Comparison of ENCODE assay signal across 8 cellular contexts in the genomic region with DNA sequence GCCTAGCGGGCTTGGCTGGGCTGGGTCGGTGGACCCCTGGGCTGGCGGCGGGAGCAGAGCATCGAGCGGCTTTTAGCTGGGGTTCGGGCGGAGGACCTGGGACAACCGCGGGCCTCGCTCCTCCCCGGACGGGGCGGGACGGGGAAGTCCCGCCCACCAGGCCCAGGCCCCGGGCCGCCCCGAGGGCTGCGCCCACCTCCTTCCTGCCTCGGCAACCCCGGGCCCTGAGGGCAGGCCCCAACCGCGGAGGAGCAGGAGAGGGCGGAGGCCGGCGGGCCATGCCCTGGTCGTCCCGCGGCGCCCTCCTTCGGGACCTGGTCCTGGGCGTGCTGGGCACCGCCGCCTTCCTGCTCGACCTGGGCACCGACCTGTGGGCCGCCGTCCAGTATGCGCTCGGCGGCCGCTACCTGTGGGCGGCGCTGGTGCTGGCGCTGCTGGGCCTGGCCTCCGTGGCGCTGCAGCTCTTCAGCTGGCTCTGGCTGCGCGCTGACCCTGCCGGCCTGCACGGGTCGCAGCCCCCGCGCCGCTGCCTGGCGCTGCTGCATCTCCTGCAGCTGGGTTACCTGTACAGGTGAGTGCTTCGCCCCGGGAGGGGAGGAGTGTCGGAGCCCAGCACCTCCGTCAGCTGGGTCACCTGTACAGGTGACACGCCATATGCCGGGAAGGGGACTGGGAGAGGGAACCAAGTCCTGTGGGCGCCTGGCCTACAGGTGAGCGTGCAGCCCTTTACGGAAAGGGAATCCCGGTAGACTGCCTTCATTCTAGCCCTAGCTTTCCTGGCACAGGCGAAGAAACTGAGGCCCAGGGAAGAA. TPM values are rescaled to one million over a fixed set of nuclear protein-coding genes. Genes with fewer than 3 reads are reported as not detected.
DNase-seq lines count a peak whose midpoint lies in the region; ATAC-seq, FAIRE-seq and TF ChIP-seq lines count a peak whose summit lies in the region.

A gene with protein sequence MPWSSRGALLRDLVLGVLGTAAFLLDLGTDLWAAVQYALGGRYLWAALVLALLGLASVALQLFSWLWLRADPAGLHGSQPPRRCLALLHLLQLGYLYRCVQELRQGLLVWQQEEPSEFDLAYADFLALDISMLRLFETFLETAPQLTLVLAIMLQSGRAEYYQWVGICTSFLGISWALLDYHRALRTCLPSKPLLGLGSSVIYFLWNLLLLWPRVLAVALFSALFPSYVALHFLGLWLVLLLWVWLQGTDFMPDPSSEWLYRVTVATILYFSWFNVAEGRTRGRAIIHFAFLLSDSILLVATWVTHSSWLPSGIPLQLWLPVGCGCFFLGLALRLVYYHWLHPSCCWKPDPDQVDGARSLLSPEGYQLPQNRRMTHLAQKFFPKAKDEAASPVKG (plus strand): TSS at position 182 of the 812 bp plus-strand sequence. CDS start 97 bp downstream, at position 279.

- H3K27ac ChIP-seq in HepG2 (ENCODE audit: extremely low read length, insufficient read depth, low read length) = peak within 1 kb of the TSS; percentile 17

- H3K9me3 ChIP-seq in HepG2 (ENCODE audit: low read length) (no peaks in the 10 kb centered on the region), BE2C (no peaks in the 10 kb centered on the region)

- BruUV-seq in HepG2 (replicated peaks; lab: Mats Ljungman, UMichigan) = no TSS peak

- peak within 1 kb of the TSS; percentile 83 for H3K27ac Mint-ChIP-seq in HFFc6
- peak within 1 kb of the TSS; percentile 88 for H3K27ac Mint-ChIP-seq in activated CD4-positive, alpha-beta T cell treated with anti-CD3 and anti-CD28 coated beads, Interleukin-2, amount 10 ng/mL, durations not matched to agents 7 days and 5 days
- H3K27ac Mint-ChIP-seq in dendritic cell treated with granulocyte-macrophage colony-stimulating factor and Interleukin-4, amounts not matched to agents 40 ng/mL and 50 ng/mL, for 4 days = peak within 1 kb of the TSS; percentile 74

- H3K27me3 ChIP-seq in HepG2 (ENCODE audit: control insufficient read depth in 1 of 2, insufficient read depth in 2 of 2, low read length in 2 of 2) (no peaks in the 10 kb centered on the region; a peak in 1 of 5 replicates), BE2C (no peaks in the 10 kb centered on the region)

- peak; percentile 97 for DNase-seq in GM10248 (ENCODE audit: extremely low spot score)
- peak; percentile 20 for DNase-seq in HFFc6
- DNase-seq in NCI-H128 (lab: John Stamatoyannopoulos, UW; ENCODE audit: unreplicated experiment) = peak; percentile 23
- peak; percentile 86 for DNase-seq in activated CD4-positive, alpha-beta T cell treated with anti-CD3 and anti-CD28 coated beads, Interleukin-2, amount 10 ng/mL, durations not matched to agents 7 days and 5 days
- peak; percentile 23 for DNase-seq in HepG2 (ENCODE audit: low spot score)
- DNase-seq in stimulated activated CD4-positive, alpha-beta T cell treated with anti-CD3 and anti-CD28 coated beads, Interleukin-4, amount 100 ng/mL, for 48 hours (ENCODE audit: low read depth in 2 of 2) = peak; percentile 67 to 74
- DNase-seq in BE2C = no peak

- H3K4me2 ChIP-seq in HepG2 (ENCODE audit: low read depth, low read length) = peak within 1 kb of the TSS; percentile 68

- TF ChIP-seq CTCF in GM10248 (IDR thresholded peaks at IDR 0.05; ENCODE audit: control extremely low read depth, extremely low read depth, low read depth, missing control alignments) (peak; percentile 57), HFFc6 (IDR thresholded peaks at IDR 0.05) (peak; percentile 70; the same call in 1 of the 2 replicates), HepG2 (CRISPR knock-in tag; IDR thresholded peaks at IDR 0.05) (peak; percentile 70), BE2C (IDR thresholded peaks at IDR 0.05; ENCODE audit: low read depth, low read length) (no peak)

- peak in 1 of 2 experiments; percentile 65; a peak in 3 of 4 replicates for TF ChIP-seq POLR2A in HepG2 (IDR thresholded peaks at IDR 0.05; ENCODE audit: insufficient read depth in 1 of 2, low read depth in 2 of 2, low read length in 2 of 2)

- H3K27me3 Mint-ChIP-seq in HFFc6 (ENCODE audit: insufficient read depth) = peaks cover 7% of the 10 kb centered on the region
- H3K27me3 Mint-ChIP-seq in activated CD4-positive, alpha-beta T cell treated with anti-CD3 and anti-CD28 coated beads, Interleukin-2, amount 10 ng/mL, durations not matched to agents 7 days and 5 days = no peaks in the 10 kb centered on the region
- H3K27me3 Mint-ChIP-seq in dendritic cell treated with granulocyte-macrophage colony-stimulating factor and Interleukin-4, amounts not matched to agents 40 ng/mL and 50 ng/mL, for 4 days = no peaks in the 10 kb centered on the region

- H3K4me3 Mint-ChIP-seq in HFFc6 = peak within 1 kb of the TSS; percentile 88
- peak within 1 kb of the TSS; percentile 79 for H3K4me3 Mint-ChIP-seq in activated CD4-positive, alpha-beta T cell treated with anti-CD3 and anti-CD28 coated beads, Interleukin-2, amount 10 ng/mL, durations not matched to agents 7 days and 5 days
- peak within 1 kb of the TSS; percentile 75 for H3K4me3 Mint-ChIP-seq in dendritic cell treated with granulocyte-macrophage colony-stimulating factor and Interleukin-4, amounts not matched to agents 40 ng/mL and 50 ng/mL, for 4 days

- ATAC-seq in HepG2 = peak; percentile 87

- H3K9ac ChIP-seq in HepG2 (ENCODE audit: insufficient read depth, low read depth, low read length) = peak within 1 kb of the TSS; percentile 67

- peaks cover 33% of the 10 kb centered on the region for H3K4me1 ChIP-seq in HepG2 (ENCODE audit: insufficient read depth, low read length)
- no peaks in the 10 kb centered on the region for H3K4me1 ChIP-seq in BE2C

- H3K36me3 Mint-ChIP-seq in HFFc6 (ENCODE audit: low read depth) = no peaks in the 10 kb centered on the region
- H3K36me3 Mint-ChIP-seq in activated CD4-positive, alpha-beta T cell treated with anti-CD3 and anti-CD28 coated beads, Interleukin-2, amount 10 ng/mL, durations not matched to agents 7 days and 5 days (ENCODE audit: low read depth) = peaks cover 2% of the 10 kb centered on the region
- H3K36me3 Mint-ChIP-seq in dendritic cell treated with granulocyte-macrophage colony-stimulating factor and Interleukin-4, amounts not matched to agents 40 ng/mL and 50 ng/mL, for 4 days (ENCODE audit: low read depth) = peaks cover 25% of the 10 kb centered on the region

- no peaks in the 10 kb centered on the region for H4K20me1 ChIP-seq in HepG2 (ENCODE audit: insufficient read depth, low read length)

- peak; percentile 58; the same call in 1 of the 2 replicates for TF ChIP-seq RAD21 in HepG2 (CRISPR knock-in tag; IDR thresholded peaks at IDR 0.05)

- TF ChIP-seq EP300 in HepG2 (IDR thresholded peaks at IDR 0.05; ENCODE audit: low read depth in 2 of 2, low read length in 2 of 2) (no peak), HepG2 (CRISPR knock-in tag; IDR thresholded peaks at IDR 0.05; ENCODE audit: borderline replicate concordance) (no peak)

- no peak for FAIRE-seq in HepG2 (lab: Jason Lieb, UNC)

- H3K79me2 ChIP-seq in HepG2 (ENCODE audit: insufficient read depth, low read length) = no peaks in the 10 kb centered on the region

- WGBS in HepG2 (ENCODE audit: low lambda C conversion rate) = 37% methylated on average over 9 of the region's 68 CpGs

- H3K36me3 ChIP-seq in HepG2 (replicated peaks in 1 of 2; ENCODE audit: control insufficient read depth in 1 of 2, insufficient read depth in 2 of 2, low read length in 2 of 2) = no peaks in the 10 kb centered on the region
- H3K36me3 ChIP-seq in BE2C = no peaks in the 10 kb centered on the region

- H2AFZ ChIP-seq in HepG2 (ENCODE audit: low read length) = no peak within 1 kb of the TSS

- H3K9me3 Mint-ChIP-seq in HFFc6 = no peaks in the 10 kb centered on the region
- H3K9me3 Mint-ChIP-seq in activated CD4-positive, alpha-beta T cell treated with anti-CD3 and anti-CD28 coated beads, Interleukin-2, amount 10 ng/mL, durations not matched to agents 7 days and 5 days = no peaks in the 10 kb centered on the region
- H3K9me3 Mint-ChIP-seq in dendritic cell treated with granulocyte-macrophage colony-stimulating factor and Interleukin-4, amounts not matched to agents 40 ng/mL and 50 ng/mL, for 4 days = no peaks in the 10 kb centered on the region

- in situ Hi-C loops in HepG2 (cut with HindIII; ENCODE audit: extremely low pct_ligation_motif_present, low pct_unique_long_range_greater_than_20kb) = no loop called here

- CTCF ChIA-PET in GM10248 (lab: Yijun Ruan, JAX) (interaction anchor here (1.0 to 1.9 kb wide), 7 partner anchors 12 to 249 kb away, joined by 3 to 8 read pairs (median 5); a partner anchor contains a TSS), HepG2 (lab: Yijun Ruan, JAX; ENCODE audit: low intra/inter-chr PET ratio, low total read pairs) (no interaction called here)
- CTCF ChIA-PET in activated CD4-positive, alpha-beta T cell treated with anti-CD3 and anti-CD28 coated beads, Interleukin-2, amount 10 ng/mL, durations not matched to agents 7 days and 5 days (lab: Charles Lee) = interaction anchor here (0.9 to 2.6 kb wide), 10 partner anchors 8 to 87 kb away, joined by 3 to 15 read pairs (median 4); a partner anchor contains a TSS

- peaks cover 25% of the 10 kb centered on the region for H3K4me1 Mint-ChIP-seq in HFFc6 (ENCODE audit: low read depth)
- H3K4me1 Mint-ChIP-seq in activated CD4-positive, alpha-beta T cell treated with anti-CD3 and anti-CD28 coated beads, Interleukin-2, amount 10 ng/mL, durations not matched to agents 7 days and 5 days = peaks cover 32% of the 10 kb centered on the region
- H3K4me1 Mint-ChIP-seq in dendritic cell treated with granulocyte-macrophage colony-stimulating factor and Interleukin-4, amounts not matched to agents 40 ng/mL and 50 ng/mL, for 4 days (ENCODE audit: low read depth) = peaks cover 30% of the 10 kb centered on the region

- H3K4me3 ChIP-seq in HepG2 (replicated peaks in 1 of 3; ENCODE audit: insufficient read depth in 1 of 3, low read depth in 2 of 3, low read length in 3 of 3) (peak within 1 kb of the TSS; percentile 52 to 74 (median 73); a peak in 5 of 6 replicates), BE2C (ENCODE audit: low read depth, low read length) (no peak within 1 kb of the TSS)

- POLR2A ChIA-PET in GM10248 (lab: Yijun Ruan, JAX) = no interaction called here
- POLR2A ChIA-PET in activated CD4-positive, alpha-beta T cell treated with anti-CD3 and anti-CD28 coated beads, Interleukin-2, amount 10 ng/mL, durations not matched to agents 7 days and 5 days (lab: Charles Lee) = no interaction called here
- POLR2A ChIA-PET in HepG2 (lab: Yijun Ruan, JAX) = interaction anchor here (1.0 kb wide), 1 partner anchor 9 kb away, joined by 3 read pairs; no protein-coding TSS in a partner anchor

- intact Hi-C loops in dendritic cell treated with granulocyte-macrophage colony-stimulating factor and Interleukin-4, amounts not matched to agents 40 ng/mL and 50 ng/mL, for 4 days (cut with micrococcal nuclease) = no loop called here
- intact Hi-C loops in HepG2 (cut with micrococcal nuclease; ENCODE audit: unreplicated experiment) = no loop called here

RNA-seq across cellular contexts. Expression of the gene that starts here (rescaled TPM):
- 10 to 100 TPM in 1 of 6 experiments, 1 to 10 TPM in 5; 8.0 to 10.7 (median 9.7) TPM for total RNA-seq in HFFc6 (2021; fragmentation: NEBNext Ultra II Directional; extraction: Animal tissue kit (Norgen Biotek cat#: 25700))
- total RNA-seq in activated CD4-positive, alpha-beta T cell treated with anti-CD3 and anti-CD28 coated beads, Interleukin-2, amount 10 ng/mL, durations not matched to agents 7 days and 5 days = 1 to 10 TPM; 7.6 to 7.8 TPM
- 2.9 and 5.4 TPM in 2 replicates for total RNA-seq in HepG2 (2016; rRNA removed; fragmentation: Illumina TruSeq; extraction: Trizol)
- total RNA-seq in HepG2 (2016; cell fraction: cytosol; rRNA removed; fragmentation: Illumina TruSeq; extraction: Trizol; ENCODE audit: low read depth) = 2.0 TPM in 2 replicates
- total RNA-seq in HepG2 (2016; cell fraction: insoluble cytoplasmic fraction; rRNA removed; fragmentation: Illumina TruSeq; extraction: Trizol) = 3.2 and 4.4 TPM in 2 replicates
- total RNA-seq in HepG2 (2016; cell fraction: membrane; rRNA removed; fragmentation: Illumina TruSeq; extraction: Trizol) = 5.1 and 5.9 TPM in 2 replicates
- total RNA-seq in HepG2 (2016; cell fraction: nucleus; rRNA removed; fragmentation: Illumina TruSeq; extraction: Trizol) = 2.9 and 3.8 TPM in 2 replicates
- 5.7 and 6.3 TPM in 2 replicates for polyA plus RNA-seq in HepG2 (2011; rRNA removed)
- 5.4 and 7.0 TPM in 2 replicates for polyA plus RNA-seq in HepG2 (2011; cell fraction: cytosol; rRNA removed)
- 3.3 and 4.2 TPM in 2 replicates for polyA plus RNA-seq in HepG2 (2011; cell fraction: nucleus; rRNA removed)
- polyA plus RNA-seq in HepG2 (2012) = 2.7 and 3.0 TPM in 2 replicates
- 2.5 and 2.9 TPM in 2 replicates for polyA plus RNA-seq in HepG2 (2016; cell fraction: cytosol; fragmentation: Illumina TruSeq; extraction: Trizol; ENCODE audit: low read depth)
- polyA plus RNA-seq in HepG2 (2016; cell fraction: insoluble cytoplasmic fraction; fragmentation: Illumina TruSeq; extraction: Trizol; ENCODE audit: low read depth) = 3.3 and 4.6 TPM in 2 replicates
- 4.7 and 6.0 TPM in 2 replicates for polyA plus RNA-seq in HepG2 (2016; cell fraction: membrane; fragmentation: Illumina TruSeq; extraction: Trizol; ENCODE audit: low read depth)
- 5.7 and 6.4 TPM in 2 replicates for polyA plus RNA-seq in HepG2 (2016; cell fraction: nucleus; fragmentation: Illumina TruSeq; extraction: Trizol; ENCODE audit: insufficient read depth, low read depth)
- 1.3 and 9.2 TPM in 2 replicates for polyA minus RNA-seq in HepG2 (2011; rRNA and poly(A)+ RNA removed; ENCODE audit: low replicate concordance)
- 3.8 and 4.0 TPM in 2 replicates for polyA minus RNA-seq in HepG2 (2011; cell fraction: cytosol; rRNA and poly(A)+ RNA removed)
- polyA minus RNA-seq in HepG2 (2011; cell fraction: nucleus; rRNA and poly(A)+ RNA removed) = 1.4 and 2.2 TPM in 2 replicates
- not detected for polyA plus RNA-seq in BE2C (2012; ENCODE audit: insufficient read depth, insufficient read length, low read depth)
